1 cellular context compared by ENCODE assay signal in the genomic region with DNA sequence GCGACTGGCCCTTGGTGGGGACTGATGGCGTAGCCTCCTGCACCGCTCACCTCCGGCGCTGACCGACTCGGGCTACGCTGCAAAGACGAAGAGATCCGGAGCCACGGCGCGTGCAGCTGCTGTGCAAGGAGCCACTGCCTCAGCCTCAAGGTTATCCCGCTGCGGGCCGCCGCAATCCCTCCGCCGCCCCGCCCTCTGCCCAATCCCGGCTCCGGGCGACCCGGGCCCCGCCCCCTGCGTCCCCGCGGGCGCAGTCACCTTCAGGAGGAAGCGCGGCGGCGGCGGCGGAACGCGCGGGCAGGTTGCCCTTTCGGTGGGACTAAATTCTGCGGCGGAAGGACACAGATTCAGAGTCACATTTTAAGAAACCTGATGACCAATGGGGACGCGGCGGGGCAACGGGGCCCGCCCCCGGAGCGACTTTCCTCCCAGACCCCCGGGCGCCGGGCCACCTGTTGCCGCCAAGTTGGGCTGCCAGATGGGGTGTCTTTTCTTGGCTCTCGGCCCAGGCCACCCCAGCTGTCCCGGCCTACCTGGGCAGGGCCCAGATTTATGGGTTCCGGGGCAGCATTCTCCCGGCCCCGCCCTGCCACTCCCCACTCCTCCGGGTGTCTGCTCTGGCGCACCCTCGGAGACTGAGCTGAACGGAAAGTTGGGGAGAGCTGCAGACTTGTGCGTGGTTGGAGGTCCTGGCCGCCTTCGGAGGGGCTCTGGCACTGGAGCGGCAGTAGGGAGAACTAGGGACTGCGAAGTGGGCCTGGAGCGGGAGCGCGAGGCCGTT.
TF ChIP-seq lines count a peak whose summit lies in the region.

A gene (minus strand): TSS at position 125 of the 781 bp plus-strand sequence. CDS start 12,093 bp downstream, outside the sequence.

TF ChIP-seq in K562, 482 proteins besides CTCF, POLR2A, EP300 and RAD21 (continued from another document and continues in another):
- TF ChIP-seq, protein P1, sequence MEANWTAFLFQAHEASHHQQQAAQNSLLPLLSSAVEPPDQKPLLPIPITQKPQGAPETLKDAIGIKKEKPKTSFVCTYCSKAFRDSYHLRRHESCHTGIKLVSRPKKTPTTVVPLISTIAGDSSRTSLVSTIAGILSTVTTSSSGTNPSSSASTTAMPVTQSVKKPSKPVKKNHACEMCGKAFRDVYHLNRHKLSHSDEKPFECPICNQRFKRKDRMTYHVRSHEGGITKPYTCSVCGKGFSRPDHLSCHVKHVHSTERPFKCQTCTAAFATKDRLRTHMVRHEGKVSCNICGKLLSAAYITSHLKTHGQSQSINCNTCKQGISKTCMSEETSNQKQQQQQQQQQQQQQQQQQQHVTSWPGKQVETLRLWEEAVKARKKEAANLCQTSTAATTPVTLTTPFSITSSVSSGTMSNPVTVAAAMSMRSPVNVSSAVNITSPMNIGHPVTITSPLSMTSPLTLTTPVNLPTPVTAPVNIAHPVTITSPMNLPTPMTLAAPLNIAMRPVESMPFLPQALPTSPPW (CRISPR knock-in tag; IDR thresholded peaks at IDR 0.05), result peak; percentile 77
- TF ChIP-seq, protein P2, sequence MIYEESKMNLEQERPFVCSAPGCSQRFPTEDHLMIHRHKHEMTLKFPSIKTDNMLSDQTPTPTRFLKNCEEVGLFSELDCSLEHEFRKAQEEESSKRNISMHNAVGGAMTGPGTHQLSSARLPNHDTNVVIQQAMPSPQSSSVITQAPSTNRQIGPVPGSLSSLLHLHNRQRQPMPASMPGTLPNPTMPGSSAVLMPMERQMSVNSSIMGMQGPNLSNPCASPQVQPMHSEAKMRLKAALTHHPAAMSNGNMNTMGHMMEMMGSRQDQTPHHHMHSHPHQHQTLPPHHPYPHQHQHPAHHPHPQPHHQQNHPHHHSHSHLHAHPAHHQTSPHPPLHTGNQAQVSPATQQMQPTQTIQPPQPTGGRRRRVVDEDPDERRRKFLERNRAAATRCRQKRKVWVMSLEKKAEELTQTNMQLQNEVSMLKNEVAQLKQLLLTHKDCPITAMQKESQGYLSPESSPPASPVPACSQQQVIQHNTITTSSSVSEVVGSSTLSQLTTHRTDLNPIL (CRISPR knock-in tag; IDR thresholded peaks at IDR 0.05), result no peak
- TF ChIP-seq ZNF76 (CRISPR knock-in tag; IDR thresholded peaks at IDR 0.05; ENCODE audit: borderline replicate concordance) (no peak), ZNF347 (CRISPR knock-in tag; IDR thresholded peaks at IDR 0.05; ENCODE audit: low read depth) (no peak), CAMTA2 (CRISPR knock-in tag; conservative IDR thresholded peaks at IDR 0.05) (no peak), OTX1 (CRISPR knock-in tag; IDR thresholded peaks at IDR 0.05) (no peak), HDAC2 (IDR thresholded peaks at IDR 0.05) (peak; percentile 21; the same call in 1 of the 2 replicates), MIER1 (IDR thresholded peaks at IDR 0.05; ENCODE audit: low read depth) (no peak), CREBBP (IDR thresholded peaks at IDR 0.05; ENCODE audit: low read depth, low read length) (no peak), BCOR (IDR thresholded peaks at IDR 0.05) (no peak), POLR2H (tag; IDR thresholded peaks at IDR 0.05; ENCODE audit: low read depth) (peak; percentile 94), ZNF561 (CRISPR knock-in tag; conservative IDR thresholded peaks at IDR 0.05) (no peak), MCM2 (IDR thresholded peaks at IDR 0.05; ENCODE audit: low read depth) (no peak), MTA3 (IDR thresholded peaks at IDR 0.05; ENCODE audit: borderline replicate concordance) (peak; percentile 88; the same call in 1 of the 2 replicates), NCOA1 (IDR thresholded peaks at IDR 0.05; ENCODE audit: low read depth) (no peak), BRF1 (IDR thresholded peaks at IDR 0.05; ENCODE audit: borderline replicate concordance, extremely low read depth, insufficient read length) (no peak), PPARD (CRISPR knock-in tag; IDR thresholded peaks at IDR 0.05) (no peak), GABPB2 (CRISPR knock-in tag; conservative IDR thresholded peaks at IDR 0.05) (no peak), YY1 (IDR thresholded peaks at IDR 0.05; ENCODE audit: borderline replicate concordance in 1 of 3, control insufficient read depth in 1 of 3, extremely low read depth in 1 of 3, insufficient read depth in 3 of 3, insufficient read length in 1 of 3, insufficient replicate concordance in 2 of 3, low read depth in 1 of 3, low read length in 2 of 3) (peak in 2 of 3 experiments; percentile 53), ESRRB (CRISPR knock-in tag; IDR thresholded peaks at IDR 0.05; ENCODE audit: borderline replicate concordance) (no peak), CCNT2 (IDR thresholded peaks at IDR 0.05; ENCODE audit: borderline replicate concordance, extremely low read depth, insufficient read length, low read depth, low read length) (peak; percentile 92), NFATC3 (IDR thresholded peaks at IDR 0.05) (no peak), KAT2B (IDR thresholded peaks at IDR 0.05; ENCODE audit: low read depth, low read length) (no peak), KHSRP (IDR thresholded peaks at IDR 0.05) (no peak), MTA2 (IDR thresholded peaks at IDR 0.05; ENCODE audit: low read depth) (no peak), GTF2F1 (IDR thresholded peaks at IDR 0.05; ENCODE audit: low read depth, low read length) (peak; percentile 61; the same call in 1 of the 2 replicates), HLTF (IDR thresholded peaks at IDR 0.05) (no peak), TCF7L2 (IDR thresholded peaks at IDR 0.05; ENCODE audit: low read depth, low read length) (no peak), ZSCAN32 (CRISPR knock-in tag; IDR thresholded peaks at IDR 0.05) (no peak), POLR3A (IDR thresholded peaks at IDR 0.05; ENCODE audit: borderline replicate concordance, extremely low read depth, insufficient read depth, insufficient read length) (no peak)
- TF ChIP-seq, protein P3, sequence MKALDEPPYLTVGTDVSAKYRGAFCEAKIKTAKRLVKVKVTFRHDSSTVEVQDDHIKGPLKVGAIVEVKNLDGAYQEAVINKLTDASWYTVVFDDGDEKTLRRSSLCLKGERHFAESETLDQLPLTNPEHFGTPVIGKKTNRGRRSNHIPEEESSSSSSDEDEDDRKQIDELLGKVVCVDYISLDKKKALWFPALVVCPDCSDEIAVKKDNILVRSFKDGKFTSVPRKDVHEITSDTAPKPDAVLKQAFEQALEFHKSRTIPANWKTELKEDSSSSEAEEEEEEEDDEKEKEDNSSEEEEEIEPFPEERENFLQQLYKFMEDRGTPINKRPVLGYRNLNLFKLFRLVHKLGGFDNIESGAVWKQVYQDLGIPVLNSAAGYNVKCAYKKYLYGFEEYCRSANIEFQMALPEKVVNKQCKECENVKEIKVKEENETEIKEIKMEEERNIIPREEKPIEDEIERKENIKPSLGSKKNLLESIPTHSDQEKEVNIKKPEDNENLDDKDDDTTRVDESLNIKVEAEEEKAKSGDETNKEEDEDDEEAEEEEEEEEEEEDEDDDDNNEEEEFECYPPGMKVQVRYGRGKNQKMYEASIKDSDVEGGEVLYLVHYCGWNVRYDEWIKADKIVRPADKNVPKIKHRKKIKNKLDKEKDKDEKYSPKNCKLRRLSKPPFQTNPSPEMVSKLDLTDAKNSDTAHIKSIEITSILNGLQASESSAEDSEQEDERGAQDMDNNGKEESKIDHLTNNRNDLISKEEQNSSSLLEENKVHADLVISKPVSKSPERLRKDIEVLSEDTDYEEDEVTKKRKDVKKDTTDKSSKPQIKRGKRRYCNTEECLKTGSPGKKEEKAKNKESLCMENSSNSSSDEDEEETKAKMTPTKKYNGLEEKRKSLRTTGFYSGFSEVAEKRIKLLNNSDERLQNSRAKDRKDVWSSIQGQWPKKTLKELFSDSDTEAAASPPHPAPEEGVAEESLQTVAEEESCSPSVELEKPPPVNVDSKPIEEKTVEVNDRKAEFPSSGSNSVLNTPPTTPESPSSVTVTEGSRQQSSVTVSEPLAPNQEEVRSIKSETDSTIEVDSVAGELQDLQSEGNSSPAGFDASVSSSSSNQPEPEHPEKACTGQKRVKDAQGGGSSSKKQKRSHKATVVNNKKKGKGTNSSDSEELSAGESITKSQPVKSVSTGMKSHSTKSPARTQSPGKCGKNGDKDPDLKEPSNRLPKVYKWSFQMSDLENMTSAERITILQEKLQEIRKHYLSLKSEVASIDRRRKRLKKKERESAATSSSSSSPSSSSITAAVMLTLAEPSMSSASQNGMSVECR (CRISPR knock-in tag; IDR thresholded peaks at IDR 0.05), result peak; percentile 34
- TF ChIP-seq, protein P4, sequence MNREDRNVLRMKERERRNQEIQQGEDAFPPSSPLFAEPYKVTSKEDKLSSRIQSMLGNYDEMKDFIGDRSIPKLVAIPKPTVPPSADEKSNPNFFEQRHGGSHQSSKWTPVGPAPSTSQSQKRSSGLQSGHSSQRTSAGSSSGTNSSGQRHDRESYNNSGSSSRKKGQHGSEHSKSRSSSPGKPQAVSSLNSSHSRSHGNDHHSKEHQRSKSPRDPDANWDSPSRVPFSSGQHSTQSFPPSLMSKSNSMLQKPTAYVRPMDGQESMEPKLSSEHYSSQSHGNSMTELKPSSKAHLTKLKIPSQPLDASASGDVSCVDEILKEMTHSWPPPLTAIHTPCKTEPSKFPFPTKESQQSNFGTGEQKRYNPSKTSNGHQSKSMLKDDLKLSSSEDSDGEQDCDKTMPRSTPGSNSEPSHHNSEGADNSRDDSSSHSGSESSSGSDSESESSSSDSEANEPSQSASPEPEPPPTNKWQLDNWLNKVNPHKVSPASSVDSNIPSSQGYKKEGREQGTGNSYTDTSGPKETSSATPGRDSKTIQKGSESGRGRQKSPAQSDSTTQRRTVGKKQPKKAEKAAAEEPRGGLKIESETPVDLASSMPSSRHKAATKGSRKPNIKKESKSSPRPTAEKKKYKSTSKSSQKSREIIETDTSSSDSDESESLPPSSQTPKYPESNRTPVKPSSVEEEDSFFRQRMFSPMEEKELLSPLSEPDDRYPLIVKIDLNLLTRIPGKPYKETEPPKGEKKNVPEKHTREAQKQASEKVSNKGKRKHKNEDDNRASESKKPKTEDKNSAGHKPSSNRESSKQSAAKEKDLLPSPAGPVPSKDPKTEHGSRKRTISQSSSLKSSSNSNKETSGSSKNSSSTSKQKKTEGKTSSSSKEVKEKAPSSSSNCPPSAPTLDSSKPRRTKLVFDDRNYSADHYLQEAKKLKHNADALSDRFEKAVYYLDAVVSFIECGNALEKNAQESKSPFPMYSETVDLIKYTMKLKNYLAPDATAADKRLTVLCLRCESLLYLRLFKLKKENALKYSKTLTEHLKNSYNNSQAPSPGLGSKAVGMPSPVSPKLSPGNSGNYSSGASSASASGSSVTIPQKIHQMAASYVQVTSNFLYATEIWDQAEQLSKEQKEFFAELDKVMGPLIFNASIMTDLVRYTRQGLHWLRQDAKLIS (CRISPR knock-in tag; IDR thresholded peaks at IDR 0.05), result no peak
- TF ChIP-seq, protein P5, sequence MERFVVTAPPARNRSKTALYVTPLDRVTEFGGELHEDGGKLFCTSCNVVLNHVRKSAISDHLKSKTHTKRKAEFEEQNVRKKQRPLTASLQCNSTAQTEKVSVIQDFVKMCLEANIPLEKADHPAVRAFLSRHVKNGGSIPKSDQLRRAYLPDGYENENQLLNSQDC (CRISPR knock-in tag; IDR thresholded peaks at IDR 0.05), result peak; percentile 45; the same call in 1 of the 2 replicates
- TF ChIP-seq, protein P6, sequence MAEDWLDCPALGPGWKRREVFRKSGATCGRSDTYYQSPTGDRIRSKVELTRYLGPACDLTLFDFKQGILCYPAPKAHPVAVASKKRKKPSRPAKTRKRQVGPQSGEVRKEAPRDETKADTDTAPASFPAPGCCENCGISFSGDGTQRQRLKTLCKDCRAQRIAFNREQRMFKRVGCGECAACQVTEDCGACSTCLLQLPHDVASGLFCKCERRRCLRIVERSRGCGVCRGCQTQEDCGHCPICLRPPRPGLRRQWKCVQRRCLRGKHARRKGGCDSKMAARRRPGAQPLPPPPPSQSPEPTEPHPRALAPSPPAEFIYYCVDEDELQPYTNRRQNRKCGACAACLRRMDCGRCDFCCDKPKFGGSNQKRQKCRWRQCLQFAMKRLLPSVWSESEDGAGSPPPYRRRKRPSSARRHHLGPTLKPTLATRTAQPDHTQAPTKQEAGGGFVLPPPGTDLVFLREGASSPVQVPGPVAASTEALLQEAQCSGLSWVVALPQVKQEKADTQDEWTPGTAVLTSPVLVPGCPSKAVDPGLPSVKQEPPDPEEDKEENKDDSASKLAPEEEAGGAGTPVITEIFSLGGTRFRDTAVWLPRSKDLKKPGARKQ (CRISPR knock-in tag; IDR thresholded peaks at IDR 0.05), result no peak
- TF ChIP-seq, protein P7, sequence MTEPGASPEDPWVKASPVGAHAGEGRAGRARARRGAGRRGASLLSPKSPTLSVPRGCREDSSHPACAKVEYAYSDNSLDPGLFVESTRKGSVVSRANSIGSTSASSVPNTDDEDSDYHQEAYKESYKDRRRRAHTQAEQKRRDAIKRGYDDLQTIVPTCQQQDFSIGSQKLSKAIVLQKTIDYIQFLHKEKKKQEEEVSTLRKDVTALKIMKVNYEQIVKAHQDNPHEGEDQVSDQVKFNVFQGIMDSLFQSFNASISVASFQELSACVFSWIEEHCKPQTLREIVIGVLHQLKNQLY (CRISPR knock-in tag; conservative IDR thresholded peaks at IDR 0.05), result no peak
- TF ChIP-seq, protein P8, sequence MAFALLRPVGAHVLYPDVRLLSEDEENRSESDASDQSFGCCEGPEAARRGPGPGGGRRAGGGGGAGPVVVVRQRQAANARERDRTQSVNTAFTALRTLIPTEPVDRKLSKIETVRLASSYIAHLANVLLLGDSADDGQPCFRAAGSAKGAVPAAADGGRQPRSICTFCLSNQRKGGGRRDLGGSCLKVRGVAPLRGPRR (CRISPR knock-in tag; IDR thresholded peaks at IDR 0.05), result no peak
- TF ChIP-seq, protein P9, sequence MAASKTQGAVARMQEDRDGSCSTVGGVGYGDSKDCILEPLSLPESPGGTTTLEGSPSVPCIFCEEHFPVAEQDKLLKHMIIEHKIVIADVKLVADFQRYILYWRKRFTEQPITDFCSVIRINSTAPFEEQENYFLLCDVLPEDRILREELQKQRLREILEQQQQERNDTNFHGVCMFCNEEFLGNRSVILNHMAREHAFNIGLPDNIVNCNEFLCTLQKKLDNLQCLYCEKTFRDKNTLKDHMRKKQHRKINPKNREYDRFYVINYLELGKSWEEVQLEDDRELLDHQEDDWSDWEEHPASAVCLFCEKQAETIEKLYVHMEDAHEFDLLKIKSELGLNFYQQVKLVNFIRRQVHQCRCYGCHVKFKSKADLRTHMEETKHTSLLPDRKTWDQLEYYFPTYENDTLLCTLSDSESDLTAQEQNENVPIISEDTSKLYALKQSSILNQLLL (CRISPR knock-in tag; IDR thresholded peaks at IDR 0.05; ENCODE audit: borderline replicate concordance), result no peak
- TF ChIP-seq, protein P10, sequence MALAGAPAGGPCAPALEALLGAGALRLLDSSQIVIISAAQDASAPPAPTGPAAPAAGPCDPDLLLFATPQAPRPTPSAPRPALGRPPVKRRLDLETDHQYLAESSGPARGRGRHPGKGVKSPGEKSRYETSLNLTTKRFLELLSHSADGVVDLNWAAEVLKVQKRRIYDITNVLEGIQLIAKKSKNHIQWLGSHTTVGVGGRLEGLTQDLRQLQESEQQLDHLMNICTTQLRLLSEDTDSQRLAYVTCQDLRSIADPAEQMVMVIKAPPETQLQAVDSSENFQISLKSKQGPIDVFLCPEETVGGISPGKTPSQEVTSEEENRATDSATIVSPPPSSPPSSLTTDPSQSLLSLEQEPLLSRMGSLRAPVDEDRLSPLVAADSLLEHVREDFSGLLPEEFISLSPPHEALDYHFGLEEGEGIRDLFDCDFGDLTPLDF (CRISPR knock-in tag; IDR thresholded peaks at IDR 0.05), result no peak
- TF ChIP-seq, protein P11, sequence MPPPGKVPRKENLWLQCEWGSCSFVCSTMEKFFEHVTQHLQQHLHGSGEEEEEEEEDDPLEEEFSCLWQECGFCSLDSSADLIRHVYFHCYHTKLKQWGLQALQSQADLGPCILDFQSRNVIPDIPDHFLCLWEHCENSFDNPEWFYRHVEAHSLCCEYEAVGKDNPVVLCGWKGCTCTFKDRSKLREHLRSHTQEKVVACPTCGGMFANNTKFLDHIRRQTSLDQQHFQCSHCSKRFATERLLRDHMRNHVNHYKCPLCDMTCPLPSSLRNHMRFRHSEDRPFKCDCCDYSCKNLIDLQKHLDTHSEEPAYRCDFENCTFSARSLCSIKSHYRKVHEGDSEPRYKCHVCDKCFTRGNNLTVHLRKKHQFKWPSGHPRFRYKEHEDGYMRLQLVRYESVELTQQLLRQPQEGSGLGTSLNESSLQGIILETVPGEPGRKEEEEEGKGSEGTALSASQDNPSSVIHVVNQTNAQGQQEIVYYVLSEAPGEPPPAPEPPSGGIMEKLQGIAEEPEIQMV (tag; conservative IDR thresholded peaks at IDR 0.05; ENCODE audit: low read depth), result no peak
